Comparison of ENCODE assay signal across 10 cellular contexts in genomic region chr17:78903101-78903779, GRCh38. TPM values are rescaled to one million over a fixed set of nuclear protein-coding genes. Genes with fewer than 3 reads are reported as not detected.
DNase-seq lines count a peak whose midpoint lies in the region; ATAC-seq and TF ChIP-seq lines count a peak whose summit lies in the region.
"Had no signal": no experiment of that assay in that cellular context is flagged by ENCODE, and none has a peak within 500 bp of the region (broad histone marks: within the 10 kb centered on the region; RNA-seq: fewer than 3 reads in every experiment).

TSS of gene CEP295NL (minus strand) at chr17:78903201. CDS start at chr17:78901828, 1,373 bp downstream.

- no peak within 1 kb of the TSS for H3K9ac ChIP-seq in HCT116 (ENCODE audit: low read length)

- intact Hi-C loops in HCT116 (cut with micrococcal nuclease), result no loop called here
- intact Hi-C loops in adrenal gland (cut with DNase I), result no loop called here
- intact Hi-C loops in natural killer cell (cut with micrococcal nuclease), result no loop called here
- intact Hi-C loops in CD4-positive, alpha-beta T cell (cut with DNase I, micrococcal nuclease), result no loop called here

- TF ChIP-seq POLR2A in HCT116 (IDR thresholded peaks at IDR 0.05; ENCODE audit: borderline replicate concordance, extremely low read depth, insufficient read depth, insufficient read length), result no peak
- TF ChIP-seq POLR2A in adrenal gland (IDR thresholded peaks at IDR 0.05), result no peak

- no TSS peak for BruUV-seq in HCT116 (replicated peaks; lab: Mats Ljungman, UMichigan)

- RAD21 ChIA-PET in HCT116 (lab: Charles Lee; ENCODE audit: low non-redundant PET in 1 of 2, low total read pairs in 2 of 2, uncharacterized antibody in 2 of 2, unreplicated experiment in 2 of 2), result no interaction called here

- H2AFZ ChIP-seq in HCT116 (ENCODE audit: low read depth, low read length, poor library complexity, severe bottlenecking), result no peak within 1 kb of the TSS

- CTCF ChIA-PET in HCT116 (lab: Charles Lee), result interaction anchor here (0.9 kb wide), 1 partner anchor 38 kb away, joined by 3 read pairs; no protein-coding TSS in a partner anchor
- CTCF ChIA-PET in CD4-positive, alpha-beta T cell (lab: Charles Lee), result no interaction called here

- no peak within 1 kb of the TSS for H3K27ac Mint-ChIP-seq in natural killer cell
- no peak within 1 kb of the TSS for H3K27ac Mint-ChIP-seq in CD4-positive, alpha-beta T cell

- H3K4me3 ChIP-seq in HCT116 (replicated peaks in 1 of 2; ENCODE audit: low read depth in 1 of 2, low read length in 2 of 2), result no peak within 1 kb of the TSS
- no peak within 1 kb of the TSS for H3K4me3 ChIP-seq in adrenal gland

- H3K27me3 ChIP-seq in HCT116 (ENCODE audit: insufficient read depth, low read length) (no peaks in the 10 kb centered on the region), adrenal gland (no peaks in the 10 kb centered on the region)
- no peaks in the 10 kb centered on the region for H3K27me3 ChIP-seq in CD4-positive, alpha-beta T cell (ENCODE audit: control insufficient read depth, insufficient read depth, low read length)

- no peak within 1 kb of the TSS for H3K4me3 Mint-ChIP-seq in natural killer cell
- H3K4me3 Mint-ChIP-seq in CD4-positive, alpha-beta T cell, result no peak within 1 kb of the TSS

- no peak within 1 kb of the TSS for H3K4me2 ChIP-seq in HCT116 (ENCODE audit: low read length)

- H3K9me2 ChIP-seq in HCT116 (ENCODE audit: insufficient read depth), result no peaks in the 10 kb centered on the region

- H3K9me3 Mint-ChIP-seq in natural killer cell, result no peaks in the 10 kb centered on the region
- no peaks in the 10 kb centered on the region for H3K9me3 Mint-ChIP-seq in CD4-positive, alpha-beta T cell

- H3K27ac ChIP-seq in HCT116 (ENCODE audit: low read depth, low read length) (no peak within 1 kb of the TSS), adrenal gland (peak within 1 kb of the TSS in 2 of 5 donors; percentile 38 to 67)
- no peak within 1 kb of the TSS for H3K27ac ChIP-seq in CD4-positive, alpha-beta T cell (ENCODE audit: low read depth, low read length)

- H3K36me3 ChIP-seq in HCT116 (ENCODE audit: control insufficient read depth in 1 of 2, insufficient read depth in 2 of 2, low read length in 2 of 2) (no peaks in the 10 kb centered on the region), adrenal gland (replicated peaks in 1 of 2) (peaks cover 0 to 9% of the 10 kb centered on the region in 2 donors)

- no peaks in the 10 kb centered on the region; the same call in 1 of the 2 replicates for H3K79me2 ChIP-seq in HCT116 (ENCODE audit: insufficient read depth, low read length)

- POLR2A ChIA-PET in HCT116 (lab: Charles Lee), result no interaction called here
- POLR2A ChIA-PET in CD4-positive, alpha-beta T cell (lab: Charles Lee), result no interaction called here

- H3K4me1 Mint-ChIP-seq in natural killer cell, result no peaks in the 10 kb centered on the region
- H3K4me1 Mint-ChIP-seq in CD4-positive, alpha-beta T cell (ENCODE audit: low read depth), result peaks cover 5% of the 10 kb centered on the region

- ATAC-seq in HCT116, result peak; percentile 40
- ATAC-seq in HG02588 (IDR thresholded peaks at IDR 0.05; ENCODE audit: unreplicated experiment), result no peak
- no peak for ATAC-seq in GM21360 (IDR thresholded peaks at IDR 0.05; ENCODE audit: unreplicated experiment)
- ATAC-seq in natural killer cell, result no peak
- ATAC-seq in CD4-positive, alpha-beta T cell (ENCODE audit: poor library complexity), result no peak

- in situ Hi-C loops in ACHN (cut with HindIII; ENCODE audit: low pct_ligation_motif_present, low pct_unique_long_range_greater_than_20kb, low sequenced_read_pairs), result no loop called here

- peak; percentile 24 for DNase-seq in ACHN
- no peak for DNase-seq in HCT116 (ENCODE audit: low read depth, low spot score)
- DNase-seq in adrenal gland, result peak; percentile 77 to 88 (median 80)
- DNase-seq in left kidney (ENCODE audit: low read depth, low spot score), result peak; percentile 96
- no peak for DNase-seq in natural killer cell
- DNase-seq in CD4-positive, alpha-beta T cell, result no peak
- DNase-seq: aorta, GF-D8 had no signal

- no peaks in the 10 kb centered on the region for H3K27me3 Mint-ChIP-seq in natural killer cell (ENCODE audit: low read depth in 2 of 2)
- no peaks in the 10 kb centered on the region for H3K27me3 Mint-ChIP-seq in CD4-positive, alpha-beta T cell

- WGBS in adrenal gland, 4 donors, result 58 to 71% (median 68%) methylated on average over 12 to 17 of the region's 17 CpGs

- no peaks in the 10 kb centered on the region for H3K36me3 Mint-ChIP-seq in natural killer cell
- H3K36me3 Mint-ChIP-seq in CD4-positive, alpha-beta T cell (ENCODE audit: low read depth), result no peaks in the 10 kb centered on the region

- no peaks in the 10 kb centered on the region for H4K20me1 ChIP-seq in HCT116 (ENCODE audit: insufficient read depth)

- no peak for TF ChIP-seq RAD21 in HCT116 (IDR thresholded peaks at IDR 0.05; ENCODE audit: low read depth)

- H3K4me1 ChIP-seq in HCT116 (ENCODE audit: control insufficient read depth in 1 of 2, insufficient read depth in 2 of 2, low read length in 2 of 2) (peaks cover 0 to 11% of the 10 kb centered on the region in 2 experiments; a peak in 2 of 4 replicates), adrenal gland (replicated peaks in 1 of 2) (peaks cover 9 to 19% of the 10 kb centered on the region in 2 donors)

- H3K9me3 ChIP-seq in HCT116 (ENCODE audit: control insufficient read depth in 1 of 2, insufficient read depth in 1 of 2, low read depth in 1 of 2, low read length in 2 of 2), result no peaks in the 10 kb centered on the region
- no peaks in the 10 kb centered on the region for H3K9me3 ChIP-seq in adrenal gland (replicated peaks in 1 of 3)
- no peaks in the 10 kb centered on the region for H3K9me3 ChIP-seq in CD4-positive, alpha-beta T cell (ENCODE audit: control insufficient read depth, low read length)

- TF ChIP-seq CTCF in HCT116 (IDR thresholded peaks at IDR 0.05 in 2 of 3, conservative IDR thresholded peaks at IDR 0.05 in 1 of 3; ENCODE audit: borderline replicate concordance in 1 of 3, insufficient read depth in 1 of 3, low read depth in 2 of 3, low read length in 2 of 3) (no peak), adrenal gland (IDR thresholded peaks at IDR 0.05) (no peak), natural killer cell (IDR thresholded peaks at IDR 0.05) (no peak)
- no peak for TF ChIP-seq CTCF in CD4-positive, alpha-beta T cell (IDR thresholded peaks at IDR 0.05)

TF ChIP-seq in HCT116, 20 proteins besides CTCF, POLR2A, EP300 and RAD21:
- TF ChIP-seq SP1 (IDR thresholded peaks at IDR 0.05; ENCODE audit: low read depth) (no peak), YY1 (IDR thresholded peaks at IDR 0.05; ENCODE audit: extremely low read depth, insufficient replicate concordance, low read depth, low read length) (no peak), CEBPB (IDR thresholded peaks at IDR 0.05; ENCODE audit: low read depth) (no peak), ZBTB33 (IDR thresholded peaks at IDR 0.05; ENCODE audit: extremely low read depth, insufficient replicate concordance, low read length) (no peak), TCF7L2 (IDR thresholded peaks at IDR 0.05; ENCODE audit: borderline replicate concordance, extremely low read depth, insufficient read depth, insufficient read length) (no peak)
TF ChIP-seq in HCT116: peak in this region for 0.

RNA-seq across cellular contexts. Expression of gene CEP295NL, which starts in this region (rescaled TPM):
- total RNA-seq in HCT116 (2021; ENCODE audit: unreplicated experiment) (1.9 TPM), adrenal gland (1 to 10 TPM in 5 of 8 donors, under 1 TPM in 3; 0.18 to 5.1 (median 1.5) TPM), natural killer cell (1 to 10 TPM in 2 of 3 donors, under 1 TPM in 1; 0.52 to 2.7 (median 2.1) TPM)
- polyA plus RNA-seq in HCT116 (2012), result 0.13 and 0.22 TPM in 2 replicates
- 1 to 10 TPM in 1 of 3 donors, under 1 TPM in 2; 0.07 to 3.7 (median 0.13) TPM for polyA plus RNA-seq in adrenal gland
- total RNA-seq in CD4-positive, alpha-beta T cell, result 1 to 10 TPM; 2.6 to 2.7 TPM

Comparison
In these comparisons a context has a peak if more than half of its experiments do, and no peak if none do; other contexts are left out.
1. DNase-seq: peak in ACHN (single experiment), adrenal gland (7 of 7) and left kidney (single experiment); none in HCT116 (single experiment), natural killer cell (single experiment) and CD4-positive, alpha-beta T cell (0 of 10).